9 cellular contexts compared by ENCODE assay signal in genomic region chr3:188214442-188214841, GRCh38.
DNase-seq lines count a peak whose midpoint lies in the region; ATAC-seq, FAIRE-seq and TF ChIP-seq lines count a peak whose summit lies in the region.
"Had no signal": no experiment of that assay in that cellular context is flagged by ENCODE, and none has a peak within 500 bp of the region (broad histone marks: within the 10 kb centered on the region; RNA-seq: fewer than 3 reads in every experiment).

No MANE protein-coding gene starts in this region.

- in situ Hi-C loops in HepG2 (cut with HindIII; ENCODE audit: extremely low pct_ligation_motif_present, low pct_unique_long_range_greater_than_20kb) = loop anchor here (25.0 kb wide), 1 partner anchor 748 kb away; no protein-coding TSS in a partner anchor

- POLR2A ChIA-PET in HepG2 (lab: Yijun Ruan, JAX) = no interaction called here

- H3K56ac ChIP-seq in mesendoderm (ENCODE audit: low read length) = no peak overlapping the region

- intact Hi-C loops in HepG2 (cut with micrococcal nuclease; ENCODE audit: unreplicated experiment) = no loop called here

- ATAC-seq in HepG2 (peak; percentile 34; the same call in 2 of the 3 replicates), GM21576 (IDR thresholded peaks at IDR 0.05; ENCODE audit: unreplicated experiment) (no peak)

- H3K9ac ChIP-seq in HepG2 (ENCODE audit: insufficient read depth, low read depth, low read length) (no peak overlapping the region), mesendoderm (ENCODE audit: low read length) (no peak overlapping the region)

- H3K79me2 ChIP-seq in HepG2 (ENCODE audit: insufficient read depth, low read length) = peaks cover 71% of the 10 kb centered on the region
- H3K79me2 ChIP-seq in mesendoderm (ENCODE audit: control insufficient read depth, insufficient read depth, low read length) = peaks cover 11% of the 10 kb centered on the region

- no peak for FAIRE-seq in HepG2 (lab: Jason Lieb, UNC)

- TF ChIP-seq CTCF in WI38 (IDR thresholded peaks at IDR 0.05; ENCODE audit: low read depth, low read length) = no peak
- TF ChIP-seq CTCF in HepG2 (CRISPR knock-in tag; IDR thresholded peaks at IDR 0.05) = no peak

- no peak overlapping the region for H4K8ac ChIP-seq in mesendoderm (ENCODE audit: low read depth, low read length)

- 63% methylated on average over 1 of the region's 1 CpG for WGBS in HepG2 (ENCODE audit: low lambda C conversion rate)
- 42% methylated on average over 1 of the region's 1 CpG for WGBS in urinary bladder
- no CpG with 5 or more reads among the region's 1 CpG for WGBS in mesendoderm (ENCODE audit: extremely low coverage, insufficient coverage, low lambda C conversion rate)

- no peak overlapping the region for H2AFZ ChIP-seq in HepG2 (ENCODE audit: low read length)

- DNase-seq in SIG-M5 treated with dmso at 0.1 percent for 504 hours (lab: John Stamatoyannopoulos, UW; ENCODE audit: unreplicated experiment) = peak; percentile 77
- DNase-seq in SIG-M5 (lab: John Stamatoyannopoulos, UW) = no peak
- DNase-seq in HepG2 (ENCODE audit: low spot score) = peak; percentile 34
- no peak for DNase-seq in mesendoderm
- DNase-seq in activated CD4-positive, alpha-beta T cell treated with anti-CD3 and anti-CD28 coated beads, Interleukin-2, amount 50 U/mL, for 4 hours = no peak
- DNase-seq: NCI-H226 had no signal

- no peaks in the 10 kb centered on the region for H4K20me1 ChIP-seq in HepG2 (ENCODE audit: insufficient read depth, low read length)

- H2BK5ac ChIP-seq in mesendoderm (ENCODE audit: low read length) = no peak overlapping the region

- H3K9me3 ChIP-seq in HepG2 (ENCODE audit: low read length) = no peaks in the 10 kb centered on the region

- H3K4me2 ChIP-seq in HepG2 (ENCODE audit: low read depth, low read length) (peak overlapping the region; percentile 29; the same call in 1 of the 2 replicates), mesendoderm (ENCODE audit: low read length) (no peak overlapping the region)

- peaks cover 6 to 12% of the 10 kb centered on the region in 2 experiments; a peak in 2 of 5 replicates for H3K36me3 ChIP-seq in HepG2 (replicated peaks in 1 of 2; ENCODE audit: control insufficient read depth in 1 of 2, insufficient read depth in 2 of 2, low read length in 2 of 2)
- H3K36me3 ChIP-seq in urinary bladder (ENCODE audit: insufficient read depth) = no peaks in the 10 kb centered on the region
- no peaks in the 10 kb centered on the region for H3K36me3 ChIP-seq in mesendoderm (ENCODE audit: control insufficient read depth, insufficient read depth, low read length)

- TF ChIP-seq EP300 in HepG2 (IDR thresholded peaks at IDR 0.05; ENCODE audit: low read depth in 2 of 2, low read length in 2 of 2) (no peak), HepG2 (CRISPR knock-in tag; IDR thresholded peaks at IDR 0.05; ENCODE audit: borderline replicate concordance) (no peak)

- no peak overlapping the region for H2BK15ac ChIP-seq in mesendoderm (replicated peaks; ENCODE audit: low read depth)

- H3K18ac ChIP-seq in mesendoderm (ENCODE audit: low read length) = no peak overlapping the region

- H3K4ac ChIP-seq in mesendoderm (ENCODE audit: low read depth, low read length) = no peak overlapping the region

- no peak overlapping the region for H3K23ac ChIP-seq in mesendoderm (ENCODE audit: low read length)

- CTCF ChIA-PET in HepG2 (lab: Yijun Ruan, JAX; ENCODE audit: low intra/inter-chr PET ratio, low total read pairs) = no interaction called here

- H2BK120ac ChIP-seq in mesendoderm (ENCODE audit: low read depth, low read length) = no peak overlapping the region

- H3K79me1 ChIP-seq in mesendoderm (ENCODE audit: low read length) = peaks cover 13% of the 10 kb centered on the region

- H3K4me1 ChIP-seq in HepG2 (ENCODE audit: insufficient read depth, low read length) (peaks cover 83% of the 10 kb centered on the region), urinary bladder (ENCODE audit: insufficient read depth) (peaks cover 2% of the 10 kb centered on the region), mesendoderm (ENCODE audit: control insufficient read depth, low read depth, low read length) (peaks cover 6% of the 10 kb centered on the region)

- TF ChIP-seq POLR2A in HepG2 (IDR thresholded peaks at IDR 0.05; ENCODE audit: insufficient read depth in 1 of 2, low read depth in 2 of 2, low read length in 2 of 2) = no peak

- BruUV-seq in HepG2 (replicated peaks; lab: Mats Ljungman, UMichigan) = no TSS peak

- no peaks in the 10 kb centered on the region for H3K27me3 ChIP-seq in HepG2 (ENCODE audit: control insufficient read depth in 1 of 2, insufficient read depth in 2 of 2, low read length in 2 of 2)
- H3K27me3 ChIP-seq in mesendoderm (ENCODE audit: insufficient read depth, low read length, poor library complexity) = no peaks in the 10 kb centered on the region

- TF ChIP-seq RAD21 in HepG2 (CRISPR knock-in tag; IDR thresholded peaks at IDR 0.05) = no peak

- H3K27ac ChIP-seq in HepG2 (ENCODE audit: extremely low read length, insufficient read depth, low read length) = peak overlapping the region; percentile 54
- no peak overlapping the region for H3K27ac ChIP-seq in urinary bladder (ENCODE audit: low read depth)
- no peak overlapping the region for H3K27ac ChIP-seq in mesendoderm (ENCODE audit: low read depth, low read length)

- no peak overlapping the region for H4K5ac ChIP-seq in mesendoderm (ENCODE audit: low read length)

- peak overlapping the region; percentile 70 for H3K4me3 ChIP-seq in WI38 (ENCODE audit: low read depth, low read length)
- H3K4me3 ChIP-seq in HepG2 (replicated peaks in 1 of 3; ENCODE audit: insufficient read depth in 1 of 3, low read depth in 2 of 3, low read length in 3 of 3) = no peak overlapping the region
- peak overlapping the region; percentile 13 for H3K4me3 ChIP-seq in urinary bladder (ENCODE audit: low read depth, low read length)
- no peak overlapping the region for H3K4me3 ChIP-seq in mesendoderm (ENCODE audit: low read length)

- H2AK5ac ChIP-seq in mesendoderm (ENCODE audit: low read length) = no peak overlapping the region

TF ChIP-seq in HepG2, 621 proteins besides CTCF, POLR2A, EP300 and RAD21 (continues in another document):
- TF ChIP-seq ZNF749 (CRISPR knock-in tag; IDR thresholded peaks at IDR 0.05; ENCODE audit: borderline replicate concordance) (no peak), TOE1 (CRISPR knock-in tag; IDR thresholded peaks at IDR 0.05) (no peak), ZNF30 (CRISPR knock-in tag; IDR thresholded peaks at IDR 0.05) (no peak), TERF1 (CRISPR knock-in tag; IDR thresholded peaks at IDR 0.05) (no peak), ZNF263 (CRISPR knock-in tag; IDR thresholded peaks at IDR 0.05) (peak; percentile 37; the same call in 1 of the 2 replicates), SMAD9 (CRISPR knock-in tag; IDR thresholded peaks at IDR 0.05) (no peak), SAP130 (CRISPR knock-in tag; IDR thresholded peaks at IDR 0.05; ENCODE audit: low read depth) (peak; percentile 19; the same call in 1 of the 2 replicates), ZNF780A (CRISPR knock-in tag; IDR thresholded peaks at IDR 0.05) (no peak), ZNF770 (CRISPR knock-in tag; IDR thresholded peaks at IDR 0.05) (no peak), HOXA5 (CRISPR knock-in tag; IDR thresholded peaks at IDR 0.05) (no peak), ZSCAN12 (CRISPR knock-in tag; IDR thresholded peaks at IDR 0.05) (no peak), SRY (CRISPR knock-in tag; IDR thresholded peaks at IDR 0.05) (no peak), KDM3A (CRISPR knock-in tag; IDR thresholded peaks at IDR 0.05; ENCODE audit: low read depth) (no peak), MLX (CRISPR knock-in tag; IDR thresholded peaks at IDR 0.05) (no peak), KLF6 (CRISPR knock-in tag; IDR thresholded peaks at IDR 0.05) (no peak), SPEN (CRISPR knock-in tag; IDR thresholded peaks at IDR 0.05; ENCODE audit: low read depth) (no peak), SOX5 (CRISPR knock-in tag; IDR thresholded peaks at IDR 0.05; ENCODE audit: borderline replicate concordance) (peak; percentile 16; the same call in 1 of the 2 replicates), AHR (CRISPR knock-in tag; IDR thresholded peaks at IDR 0.05) (no peak), JARID2 (CRISPR knock-in tag; IDR thresholded peaks at IDR 0.05; ENCODE audit: insufficient replicate concordance) (no peak)
- TF ChIP-seq, protein P1, sequence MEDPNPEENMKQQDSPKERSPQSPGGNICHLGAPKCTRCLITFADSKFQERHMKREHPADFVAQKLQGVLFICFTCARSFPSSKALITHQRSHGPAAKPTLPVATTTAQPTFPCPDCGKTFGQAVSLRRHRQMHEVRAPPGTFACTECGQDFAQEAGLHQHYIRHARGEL (CRISPR knock-in tag; IDR thresholded peaks at IDR 0.05) = no peak

Comparison
In these comparisons a context has a peak if more than half of its experiments do, and no peak if none do; other contexts are left out.
1. DNase-seq: peak in SIG-M5 treated with dmso at 0.1 percent for 504 hours (single experiment) and HepG2 (single experiment); none in SIG-M5 (single experiment), mesendoderm (single experiment) and activated CD4-positive, alpha-beta T cell treated with anti-CD3 and anti-CD28 coated beads, Interleukin-2, amount 50 U/mL, for 4 hours (0 of 2).
2. H3K4me3 ChIP-seq: peak in WI38 (single experiment) and urinary bladder (single experiment); none in HepG2 (0 of 3) and mesendoderm (single experiment).